Comparison of ENCODE assay signal across 2 cellular contexts in genomic region chr10:102678842-102679289, GRCh38.
TF ChIP-seq lines count a peak whose summit lies in the region.

No MANE protein-coding gene starts in this region.

TF ChIP-seq in A549, 52 proteins besides CTCF, POLR2A, EP300 and RAD21:
- TF ChIP-seq MAX (IDR thresholded peaks at IDR 0.05) (no peak), RFX5 (IDR thresholded peaks at IDR 0.05) (no peak), CEBPB (IDR thresholded peaks at IDR 0.05) (no peak), SMC3 (IDR thresholded peaks at IDR 0.05) (peak; percentile 60), CBX8 (IDR thresholded peaks at IDR 0.05) (no peak), USF2 (IDR thresholded peaks at IDR 0.05) (peak; percentile 47; the same call in 1 of the 2 replicates)

TF ChIP-seq in GM12878, 131 proteins besides CTCF, POLR2A, EP300 and RAD21:
- TF ChIP-seq PKNOX1 (IDR thresholded peaks at IDR 0.05) (peak; percentile 25; the same call in 1 of the 2 replicates), BHLHE40 (IDR thresholded peaks at IDR 0.05; ENCODE audit: borderline replicate concordance in 1 of 2, low read depth in 2 of 2, low read length in 1 of 2) (0 out of 4 replicates have a peak, but pooled peaks of 1 of the 2 experiments have one; percentile 10), SIX5 (IDR thresholded peaks at IDR 0.05; ENCODE audit: low read depth, low read length, severe bottlenecking) (no peak), BRCA1 (IDR thresholded peaks at IDR 0.05; ENCODE audit: low read depth, low read length) (no peak), ZBTB40 (IDR thresholded peaks at IDR 0.05; ENCODE audit: borderline replicate concordance) (no peak), USF1 (IDR thresholded peaks at IDR 0.05; ENCODE audit: borderline replicate concordance, extremely low read length, insufficient read depth, low read depth, low read length) (peak; percentile 57), HDGF (IDR thresholded peaks at IDR 0.05) (peak; percentile 57; the same call in 1 of the 2 replicates), YY1 (IDR thresholded peaks at IDR 0.05; ENCODE audit: low read depth, low read length) (0 out of 2 replicates have a peak, but pooled peaks have one; percentile 20), USF2 (IDR thresholded peaks at IDR 0.05; ENCODE audit: borderline replicate concordance, low read depth, low read length) (peak; percentile 2; the same call in 1 of the 2 replicates), DPF2 (IDR thresholded peaks at IDR 0.05) (no peak), NR2F1 (conservative IDR thresholded peaks at IDR 0.05) (0 out of 2 replicates have a peak, but pooled peaks have one; percentile 32), GATAD2B (conservative IDR thresholded peaks at IDR 0.05; ENCODE audit: low read depth) (0 out of 2 replicates have a peak, but pooled peaks have one; percentile 43), ZNF687 (IDR thresholded peaks at IDR 0.05) (no peak), RAD51 (IDR thresholded peaks at IDR 0.05) (peak; percentile 54; the same call in 1 of the 2 replicates), SMC3 (IDR thresholded peaks at IDR 0.05; ENCODE audit: borderline replicate concordance, low read length) (peak; percentile 50; the same call in 1 of the 2 replicates), NBN (IDR thresholded peaks at IDR 0.05) (0 out of 2 replicates have a peak, but pooled peaks have one; percentile 15), SIN3A (IDR thresholded peaks at IDR 0.05; ENCODE audit: low read depth, low read length) (no peak), MAX (IDR thresholded peaks at IDR 0.05; ENCODE audit: low read depth, low read length) (peak; percentile 16; the same call in 1 of the 2 replicates), TCF3 (IDR thresholded peaks at IDR 0.05; ENCODE audit: borderline replicate concordance, insufficient read depth, low read depth, low read length) (0 out of 2 replicates have a peak, but pooled peaks have one; percentile 27), TCF12 (IDR thresholded peaks at IDR 0.05; ENCODE audit: low read depth, low read length) (peak; percentile 79), RB1 (IDR thresholded peaks at IDR 0.05; ENCODE audit: borderline replicate concordance) (0 out of 2 replicates have a peak, but pooled peaks have one; percentile 74), BACH1 (IDR thresholded peaks at IDR 0.05; ENCODE audit: borderline replicate concordance) (no peak)
